In genomic region chr1:27556435-27556780, GRCh38 we compare ENCODE assay signal across 9 cellular contexts. TPM values are rescaled to one million over a fixed set of nuclear protein-coding genes. Genes with fewer than 3 reads are reported as not detected.
DNase-seq lines count a peak whose midpoint lies in the region; ATAC-seq and TF ChIP-seq lines count a peak whose summit lies in the region.
"Had no signal": no experiment of that assay in that cellular context is flagged by ENCODE, and none has a peak within 500 bp of the region (broad histone marks: within the 10 kb centered on the region; RNA-seq: fewer than 3 reads in every experiment).

No MANE protein-coding gene starts in this region.

- no peak for ATAC-seq in SK-N-SH treated with all-trans-retinoic acid at 6 μM for 48 hours
- peak in 1 of 2 donors; percentile 21 for ATAC-seq in activated naive CD4-positive, alpha-beta T cell treated with anti-CD3 and anti-CD28 coated beads, Interleukin-2, amount 50 U/mL, for 72 hours

- peaks cover 25 to 30% of the 10 kb centered on the region in 2 experiments; a peak in 3 of 4 replicates for H3K4me1 ChIP-seq in SK-N-SH (ENCODE audit: control insufficient read depth in 1 of 2, insufficient read depth in 2 of 2, low read depth in 1 of 2, low read length in 1 of 2)
- peaks cover 13 to 57% (median 40%) of the 10 kb centered on the region in 4 donors for H3K4me1 ChIP-seq in liver (ENCODE audit: control insufficient read depth in 4 of 4, insufficient read depth in 4 of 4, low read length in 3 of 4)
- H3K4me1 ChIP-seq in stomach smooth muscle (ENCODE audit: control insufficient read depth, insufficient read depth, low read length): peaks cover 70% of the 10 kb centered on the region

- H3K36me3 Mint-ChIP-seq in activated naive CD4-positive, alpha-beta T cell treated with anti-CD3 and anti-CD28 coated beads, Interleukin-2, amount 50 U/mL, for 72 hours: no peaks in the 10 kb centered on the region

- no peak overlapping the region for H3K9ac ChIP-seq in SK-N-SH
- H3K9ac ChIP-seq in liver (ENCODE audit: low read depth in 1 of 2, low read length in 2 of 2): no peak overlapping the region
- no peak overlapping the region for H3K9ac ChIP-seq in stomach smooth muscle (ENCODE audit: low read length in 2 of 2)

- no peak for TF ChIP-seq EP300 in SK-N-SH (IDR thresholded peaks at IDR 0.05; ENCODE audit: borderline replicate concordance in 1 of 2, low read depth in 1 of 2, low read length in 1 of 2)

- CTCF ChIA-PET in SK-N-SH (lab: Yijun Ruan, JAX): interaction anchor here (0.6 to 24.8 kb wide), 47 partner anchors 8 to 260 kb away, joined by 3 to 603 read pairs (median 4); partner anchors contain the start of genes AHDC1, MAP3K6 and WASF2

- H3K9me3 ChIP-seq in SK-N-SH (no peaks in the 10 kb centered on the region), liver (ENCODE audit: control insufficient read depth in 4 of 4, low read length in 3 of 4) (no peaks in the 10 kb centered on the region), stomach smooth muscle (ENCODE audit: control insufficient read depth in 2 of 2, low read length in 2 of 2) (no peaks in the 10 kb centered on the region)

- no peaks in the 10 kb centered on the region for H3K9me3 Mint-ChIP-seq in activated naive CD4-positive, alpha-beta T cell treated with anti-CD3 and anti-CD28 coated beads, Interleukin-2, amount 50 U/mL, for 72 hours

- TF ChIP-seq RAD21 in SK-N-SH (IDR thresholded peaks at IDR 0.05; ENCODE audit: low read length) (no peak), liver (IDR thresholded peaks at IDR 0.05) (no peak)

- in situ Hi-C loops in G401 (cut with HindIII; ENCODE audit: low sequenced_read_pairs): loop anchor here (5.0 kb wide), 1 partner anchor 46 kb away; the partner anchor contains the start of gene AHDC1

- H3K79me2 ChIP-seq in SK-N-SH (ENCODE audit: insufficient read depth): peaks cover 23% of the 10 kb centered on the region; the same call in 1 of the 2 replicates

- DNase-seq in SK-N-SH (no peak), G401 (ENCODE audit: low spot score) (no peak), GM03348 (ENCODE audit: low spot score) (no peak)
- DNase-seq in activated naive CD4-positive, alpha-beta T cell treated with anti-CD3 and anti-CD28 coated beads, Interleukin-2, amount 50 U/mL, for 72 hours (ENCODE audit: low spot score in 2 of 2): no peak
- DNase-seq in effector CD8-positive, alpha-beta T cell (lab: John Stamatoyannopoulos, UW): no peak
- DNase-seq: NCI-H524 treated with DMSO at 0.1 percent for 48 hours had no signal

- H4K20me1 ChIP-seq in SK-N-SH (ENCODE audit: insufficient read depth): peaks cover 1% of the 10 kb centered on the region; the same call in 1 of the 2 replicates

- H2AFZ ChIP-seq in SK-N-SH (ENCODE audit: low read depth): no peak overlapping the region

- 50% methylated on average over 2 of the region's 2 CpGs for WGBS in SK-N-SH (ENCODE audit: low lambda C conversion rate)
- WGBS in liver: 45% methylated on average over 2 of the region's 2 CpGs

- H3K36me3 ChIP-seq in SK-N-SH (replicated peaks in 1 of 2; ENCODE audit: control insufficient read depth in 1 of 2, insufficient read depth in 2 of 2, low read length in 1 of 2): peaks cover 8 to 15% of the 10 kb centered on the region in 2 experiments
- H3K36me3 ChIP-seq in liver (ENCODE audit: control insufficient read depth in 4 of 4, insufficient read depth in 3 of 4, low read depth in 1 of 4, low read length in 3 of 4): peaks cover 0 to 5% (median under 1%) of the 10 kb centered on the region in 4 donors
- H3K36me3 ChIP-seq in stomach smooth muscle (ENCODE audit: control insufficient read depth in 2 of 2, insufficient read depth in 2 of 2, low read length in 2 of 2): peaks cover 7 to 16% of the 10 kb centered on the region in 2 donors

- peaks cover 16% of the 10 kb centered on the region for H3F3A ChIP-seq in SK-N-SH (replicated peaks; ENCODE audit: insufficient read depth)

- TF ChIP-seq CTCF in SK-N-SH (IDR thresholded peaks at IDR 0.05): no peak
- TF ChIP-seq CTCF in liver (IDR thresholded peaks at IDR 0.05; ENCODE audit: low read depth, low read length, missing input control): no peak

- peak overlapping the region; percentile 69 to 92 for H3K27ac Mint-ChIP-seq in activated naive CD4-positive, alpha-beta T cell treated with anti-CD3 and anti-CD28 coated beads, Interleukin-2, amount 50 U/mL, for 72 hours

- H3K4me3 ChIP-seq in SK-N-SH (ENCODE audit: low read depth in 2 of 2, low read length in 1 of 2): no peak overlapping the region
- H3K4me3 ChIP-seq in liver (ENCODE audit: low read depth in 1 of 3, low read length in 3 of 3): no peak overlapping the region
- H3K4me3 ChIP-seq in stomach smooth muscle (ENCODE audit: low read length in 2 of 2): peak overlapping the region; percentile 16 to 40

- H3K9me2 ChIP-seq in SK-N-SH: no peaks in the 10 kb centered on the region

- POLR2A ChIA-PET in SK-N-SH (lab: Yijun Ruan, JAX): interaction anchor here (1.3 to 1.6 kb wide), 2 partner anchors 45 to 66 kb away, joined by 4 to 9 read pairs; partner anchors contain the start of gene WASF2

- no peak overlapping the region; a peak in 1 of 4 replicates for H3K27ac ChIP-seq in SK-N-SH (ENCODE audit: low read depth in 2 of 2, low read length in 1 of 2)
- peak overlapping the region; percentile 47 to 78 for H3K27ac ChIP-seq in liver (ENCODE audit: low read depth in 1 of 2, low read length in 2 of 2)
- peak overlapping the region; percentile 80 for H3K27ac ChIP-seq in stomach smooth muscle (ENCODE audit: low read length)

- no peak overlapping the region for H3K4me2 ChIP-seq in SK-N-SH

- no peaks in the 10 kb centered on the region for H3K27me3 ChIP-seq in SK-N-SH (ENCODE audit: insufficient read depth)
- H3K27me3 ChIP-seq in liver (ENCODE audit: control insufficient read depth in 4 of 4, insufficient read depth in 4 of 4, low read length in 3 of 4): no peaks in the 10 kb centered on the region
- H3K27me3 ChIP-seq in stomach smooth muscle (ENCODE audit: control insufficient read depth in 1 of 2, insufficient read depth in 2 of 2, low read length in 2 of 2): no peaks in the 10 kb centered on the region

TF ChIP-seq in SK-N-SH treated with all-trans-retinoic acid at 6 μM for 48 hours, 23 proteins besides CTCF, POLR2A, EP300 and RAD21 (continues in another document):
- TF ChIP-seq POU6F1 (CRISPR knock-in tag; IDR thresholded peaks at IDR 0.05; ENCODE audit: borderline replicate concordance, low read depth) (no peak), ZNF565 (CRISPR knock-in tag; conservative IDR thresholded peaks at IDR 0.05; ENCODE audit: low read depth) (no peak)

TF ChIP-seq in SK-N-SH, 30 proteins besides CTCF, POLR2A, EP300 and RAD21 (continues in another document):
- TF ChIP-seq RXRA (IDR thresholded peaks at IDR 0.05; ENCODE audit: borderline replicate concordance, low read depth) (no peak), FOXM1 (IDR thresholded peaks at IDR 0.05; ENCODE audit: low read depth) (no peak), NRF1 (IDR thresholded peaks at IDR 0.05; ENCODE audit: low read depth, low read length) (no peak), JUND (IDR thresholded peaks at IDR 0.05) (no peak), USF1 (IDR thresholded peaks at IDR 0.05; ENCODE audit: borderline replicate concordance, low read depth) (no peak)

TF ChIP-seq in liver, 16 proteins besides CTCF, POLR2A, EP300 and RAD21:
- TF ChIP-seq GABPA (IDR thresholded peaks at IDR 0.05 in 1 of 2, conservative IDR thresholded peaks at IDR 0.05 in 1 of 2): no peak
- no peak for TF ChIP-seq TAF1 (conservative IDR thresholded peaks at IDR 0.05)

RNA-seq across cellular contexts. Expression of gene AHDC1, which starts 47.5 kb away (rescaled TPM):
- 3.1 and 8.5 TPM in 2 replicates for polyA plus RNA-seq in SK-N-SH (2012; rRNA removed)
- polyA plus RNA-seq in SK-N-SH (2012; cell fraction: cytosol; rRNA removed): 3.2 and 4.4 TPM in 2 replicates
- 19.2 and 28.1 TPM in 2 replicates for polyA plus RNA-seq in SK-N-SH (2012; cell fraction: nucleus; rRNA removed)
- total RNA-seq in activated naive CD4-positive, alpha-beta T cell treated with anti-CD3 and anti-CD28 coated beads, Interleukin-2, amount 50 U/mL, for 72 hours: 10 to 100 TPM; 12.8 to 16.5 TPM
- 1 to 10 TPM; 4.7 to 6.3 TPM for total RNA-seq in liver
- polyA plus RNA-seq in liver: 1 to 10 TPM; 2.4 to 6.5 TPM
- total RNA-seq in G401 (2014; rRNA removed; shearing (Covaris generic)): 6.5 and 8.1 TPM in 2 replicates

Comparison
In these comparisons a context has a peak if more than half of its experiments do, and no peak if none do; other contexts are left out.
1. H3K27ac ChIP-seq: peak in liver (2 of 2) and stomach smooth muscle (single experiment); none in SK-N-SH (0 of 2).
2. H3K4me3 ChIP-seq: peak in stomach smooth muscle (2 of 2); none in SK-N-SH (0 of 2) and liver (0 of 3).